16 cellular contexts compared by ENCODE assay signal in the genomic region with DNA sequence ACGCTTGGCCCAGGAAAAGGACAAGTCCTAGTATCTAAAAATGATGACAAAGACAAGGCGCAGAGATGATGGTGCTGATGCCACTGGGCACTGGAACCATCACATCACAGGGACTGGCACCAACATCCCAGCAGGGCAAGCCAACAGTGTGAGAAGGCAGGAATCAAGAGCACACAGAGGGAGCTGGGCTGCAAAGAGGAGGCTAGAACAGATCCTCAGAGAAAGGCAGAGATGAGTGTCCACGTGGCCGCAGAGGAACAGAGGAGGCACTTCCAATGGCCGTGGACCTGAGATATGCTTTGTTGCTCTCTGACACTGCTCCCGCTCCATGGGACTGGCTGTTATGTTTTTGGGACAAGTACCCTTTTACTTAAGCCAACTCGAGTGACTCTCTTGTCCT. TPM values are rescaled to one million over a fixed set of nuclear protein-coding genes. Genes with fewer than 3 reads are reported as not detected.
DNase-seq lines count a peak whose midpoint lies in the region; ATAC-seq and TF ChIP-seq lines count a peak whose summit lies in the region.
"Had no signal": no experiment of that assay in that cellular context is flagged by ENCODE, and none has a peak within 500 bp of the region (broad histone marks: within the 10 kb centered on the region; RNA-seq: fewer than 3 reads in every experiment).

No MANE protein-coding gene starts in this region.

- peaks cover 67% of the 10 kb centered on the region for H3K4me1 ChIP-seq in OCI-LY7 (ENCODE audit: insufficient read depth, low read length, poor library complexity, severe bottlenecking)
- peaks cover 12% of the 10 kb centered on the region for H3K4me1 ChIP-seq in ectodermal cell (ENCODE audit: control insufficient read depth, insufficient read depth, low read length)
- H3K4me1 ChIP-seq in mesenchymal stem cell (ENCODE audit: control insufficient read depth, insufficient read depth, low read depth, low read length) = peaks cover 4% of the 10 kb centered on the region
- H3K4me1 ChIP-seq in spleen = peaks cover 5 to 83% (median 27%) of the 10 kb centered on the region in 6 donors
- H3K4me1 ChIP-seq: pancreas had no signal

- CTCF ChIA-PET in OCI-LY7 (lab: Charles Lee; ENCODE audit: unreplicated experiment) = no interaction called here

- no peaks in the 10 kb centered on the region for H3K9me2 ChIP-seq in OCI-LY7 (ENCODE audit: insufficient read depth, low read length)

- H3K14ac ChIP-seq in mesenchymal stem cell (ENCODE audit: low read length in 2 of 2) = no peak overlapping the region

- TF ChIP-seq POLR2A in spleen (IDR thresholded peaks at IDR 0.05) = no peak

- WGBS in ectodermal cell, 2 experiments = 83 to 84% methylated on average over 7 of the region's 7 CpGs
- 69% methylated on average over 7 of the region's 7 CpGs for WGBS in mesenchymal stem cell
- WGBS in spleen, 5 donors = 74 to 83% (median 79%) methylated on average over 7 of the region's 7 CpGs

- peak overlapping the region in 1 of 2 experiments; percentile 5 for H3K18ac ChIP-seq in mesenchymal stem cell (ENCODE audit: low read depth in 1 of 2, low read length in 2 of 2)

- no peak overlapping the region for H2BK5ac ChIP-seq in mesenchymal stem cell (ENCODE audit: low read depth, low read length, poor library complexity, severe bottlenecking)

- H2BK120ac ChIP-seq in mesenchymal stem cell (ENCODE audit: low read depth, low read length) = no peak overlapping the region

- H2BK15ac ChIP-seq in mesenchymal stem cell (ENCODE audit: low read depth, poor library complexity, severe bottlenecking) = no peak overlapping the region

- intact Hi-C loops in OCI-LY7 (cut with micrococcal nuclease; ENCODE audit: unreplicated experiment) = no loop called here
- intact Hi-C loops in spleen (cut with DNase I; ENCODE audit: low total_unique reads) = no loop called here

- H3K4me3 ChIP-seq in OCI-LY7 (ENCODE audit: low read depth, low read length, poor library complexity, severe bottlenecking) = peak overlapping the region; percentile 46
- H3K4me3 ChIP-seq in ectodermal cell (ENCODE audit: insufficient read depth, low read depth, low read length) = no peak overlapping the region
- H3K4me3 ChIP-seq in mesenchymal stem cell (ENCODE audit: insufficient read depth in 1 of 2, low read depth in 1 of 2, low read length in 2 of 2) = no peak overlapping the region
- H3K4me3 ChIP-seq in spleen = no peak overlapping the region
- H3K4me3 ChIP-seq: lower lobe of right lung, pancreas had no signal

- no peak overlapping the region for H2BK12ac ChIP-seq in mesenchymal stem cell (ENCODE audit: low read length in 2 of 2)

- no TSS peak for BruUV-seq in OCI-LY7 (replicated peaks; lab: Mats Ljungman, UMichigan)

- peaks cover 51% of the 10 kb centered on the region for H3K79me1 ChIP-seq in mesenchymal stem cell (replicated peaks; ENCODE audit: low read length, poor library complexity, severe bottlenecking)

- H3K36me3 ChIP-seq in OCI-LY7 (ENCODE audit: insufficient read depth, low read length) (peaks cover 27% of the 10 kb centered on the region), ectodermal cell (ENCODE audit: control insufficient read depth, insufficient read depth, low read length) (no peaks in the 10 kb centered on the region), mesenchymal stem cell (ENCODE audit: control insufficient read depth in 1 of 2, insufficient read depth in 2 of 2, low read depth in 1 of 2, low read length in 2 of 2) (peaks cover 0 to 3% of the 10 kb centered on the region in 2 experiments), spleen (peaks cover 0 to 19% (median 0%) of the 10 kb centered on the region in 6 donors)
- H3K36me3 ChIP-seq: pancreas had no signal

- H4K20me1 ChIP-seq in OCI-LY7 (ENCODE audit: insufficient read depth, low read length) = peaks cover 5% of the 10 kb centered on the region; the same call in 1 of the 2 replicates

- no peak for DNase-seq in OCI-LY7 (ENCODE audit: low spot score)
- DNase-seq in mesenchymal stem cell = no peak
- DNase-seq in spleen = no peak
- DNase-seq in ecto neural progenitor cell (ENCODE audit: low spot score) = no peak
- DNase-seq: activated CD8-positive, alpha-beta memory T cell treated with anti-CD3 and anti-CD28 coated beads, Interleukin-2, amount 50 U/mL, for 4 hours; activated naive CD8-positive, alpha-beta T cell treated with anti-CD3 and anti-CD28 coated beads, Interleukin-2, amount 10 ng/mL, durations not matched to agents 7 days and 5 days; CD4-positive, CD25-positive, alpha-beta regulatory T cell; Kasumi-1; lower lobe of right lung; NCI-H1436 treated with DMSO at 0.1 percent for 48 hours; OCI-M1 had no signal

- TF ChIP-seq CTCF in OCI-LY7 (conservative IDR thresholded peaks at IDR 0.05; ENCODE audit: low read length) (no peak), spleen (IDR thresholded peaks at IDR 0.05 in 8 of 11, conservative IDR thresholded peaks at IDR 0.05 in 3 of 11) (no peak)

- H3K9me3 ChIP-seq in OCI-LY7 (ENCODE audit: low read length) (no peaks in the 10 kb centered on the region), ectodermal cell (ENCODE audit: control insufficient read depth, low read length) (no peaks in the 10 kb centered on the region), mesenchymal stem cell (ENCODE audit: control insufficient read depth, low read length) (no peaks in the 10 kb centered on the region), spleen (no peaks in the 10 kb centered on the region)
- H3K9me3 ChIP-seq: lower lobe of right lung, pancreas had no signal

- H3K27me3 ChIP-seq in ectodermal cell (ENCODE audit: control insufficient read depth, insufficient read depth, low read length, poor library complexity, severe bottlenecking) (no peaks in the 10 kb centered on the region), mesenchymal stem cell (ENCODE audit: control insufficient read depth in 1 of 2, insufficient read depth in 1 of 2, low read length in 2 of 2) (no peaks in the 10 kb centered on the region), spleen (replicated peaks in 1 of 7) (no peaks in the 10 kb centered on the region)
- H3K27me3 ChIP-seq: pancreas had no signal

- no peak overlapping the region for H4K8ac ChIP-seq in mesenchymal stem cell (ENCODE audit: low read length)

- H3K79me2 ChIP-seq in OCI-LY7 (ENCODE audit: insufficient read depth, low read depth, low read length) = peaks cover 92% of the 10 kb centered on the region

- peak overlapping the region; percentile 25 for H4K91ac ChIP-seq in mesenchymal stem cell (ENCODE audit: low read length)

- no peak overlapping the region for H3K23ac ChIP-seq in mesenchymal stem cell (ENCODE audit: low read length in 2 of 2)

- H3K27ac ChIP-seq in OCI-LY7 (ENCODE audit: low read depth, low read length, poor library complexity, severe bottlenecking) = peak overlapping the region; percentile 40
- H3K27ac ChIP-seq in ectodermal cell (ENCODE audit: insufficient read depth, low read depth, low read length, poor library complexity, severe bottlenecking) = peak overlapping the region; percentile 76
- H3K27ac ChIP-seq in mesenchymal stem cell (ENCODE audit: low read length, poor library complexity, severe bottlenecking) = no peak overlapping the region
- H3K27ac ChIP-seq in spleen = peak overlapping the region in 5 of 8 donors; percentile 8 to 40 (median 37)
- H3K27ac ChIP-seq: lower lobe of right lung, pancreas had no signal

- H2AFZ ChIP-seq in OCI-LY7 (ENCODE audit: low read length) (no peak overlapping the region), mesenchymal stem cell (ENCODE audit: low read depth, low read length) (no peak overlapping the region)

- H3K4me2 ChIP-seq in OCI-LY7 (ENCODE audit: low read length) (peak overlapping the region; percentile 65), mesenchymal stem cell (ENCODE audit: low read length, poor library complexity, severe bottlenecking) (no peak overlapping the region)

- H2AK5ac ChIP-seq in mesenchymal stem cell (ENCODE audit: low read length, severe bottlenecking) = no peak overlapping the region

- no peak overlapping the region for H3K4ac ChIP-seq in mesenchymal stem cell (ENCODE audit: low read depth in 1 of 2, low read length in 2 of 2)

- peak overlapping the region; percentile 46 for H3K9ac ChIP-seq in mesenchymal stem cell (ENCODE audit: low read length)

- POLR2A ChIA-PET in OCI-LY7 (lab: Charles Lee) = interaction anchor here (0.9 to 1.4 kb wide), 2 partner anchors 16 to 91 kb away, joined by 3 to 4 read pairs; no protein-coding TSS in a partner anchor

- ATAC-seq in HG02678 (IDR thresholded peaks at IDR 0.05; ENCODE audit: unreplicated experiment) = no peak
- ATAC-seq in HG02759 (IDR thresholded peaks at IDR 0.05; ENCODE audit: unreplicated experiment) = no peak
- ATAC-seq: HCT116 had no signal

RNA-seq across cellular contexts. Expression of a gene that starts 17.9 kb away (rescaled TPM):
- total RNA-seq in OCI-LY7 (2014; rRNA removed; shearing (Covaris generic)) = 54.8 and 77.7 TPM in 2 replicates
- 102 and 108 TPM in 2 replicates for total RNA-seq in OCI-LY7 (2022)
- polyA plus RNA-seq in ectodermal cell (2013, experiment 1 of 4) = 43.8 TPM
- 41.5 TPM for polyA plus RNA-seq in ectodermal cell (2013, experiment 2 of 4)
- 34.3 TPM for polyA plus RNA-seq in ectodermal cell (2013, experiment 3 of 4)
- polyA plus RNA-seq in ectodermal cell (2013, experiment 4 of 4) = 36.9 TPM
- 28.2 TPM for polyA plus RNA-seq in mesenchymal stem cell (2013, experiment 1 of 2)
- polyA plus RNA-seq in mesenchymal stem cell (2013, experiment 2 of 2) = 27.4 TPM
- 100 to 1,000 TPM in 5 of 7 donors, 10 to 100 TPM in 2; 76.4 to 121 (median 105) TPM for total RNA-seq in spleen
- polyA plus RNA-seq in spleen = 10 to 100 TPM in 1 of 3 donors, 1 to 10 TPM in 2; 9.2 to 12.7 (median 9.3) TPM
